17 cellular contexts compared by ENCODE assay signal in genomic region chr6:16103708-16104107, GRCh38.
"Had no signal": no experiment of that assay in that cellular context is flagged by ENCODE, and none has a peak within 500 bp of the region (broad histone marks: within the 10 kb centered on the region; RNA-seq: fewer than 3 reads in every experiment).

No MANE protein-coding gene starts in this region.

- H3K27ac Mint-ChIP-seq: activated CD4-positive, alpha-beta memory T cell treated with anti-CD3 and anti-CD28 coated beads, Interleukin-2, amount 10 ng/mL, durations not matched to agents 7 days and 5 days; activated CD4-positive, alpha-beta T cell treated with anti-CD3 and anti-CD28 coated beads for 36 hours; activated naive CD4-positive, alpha-beta T cell treated with anti-CD3 and anti-CD28 coated beads, Interleukin-2, amount 10 ng/mL, durations not matched to agents 7 days and 5 days; activated T-cell treated with anti-CD3 and anti-CD28 coated beads, Interleukin-2, amount 50 U/mL, for 24 hours; memory B cell; naive thymus-derived CD8-positive, alpha-beta T cell; stimulated activated naive CD8-positive, alpha-beta T cell treated with anti-CD3 and anti-CD28 coated beads, Interleukin-15, Interleukin-2, amounts not matched to agents 100 ng/mL and 50 ng/mL, for 24 hours; T-helper 1 cell treated with Interleukin-12 subunit alpha and Interleukin-12 subunit beta and Interleukin-4 antibody, amounts not matched to agents 30 μg/mL and 1 μg/mL, for 36 hours; type B pancreatic cell had no signal

- H3K27ac ChIP-seq: epithelial cell of prostate, hepatocyte, left ventricle myocardium inferior, right atrium auricular region, suprapubic skin had no signal

- H3K4me3 ChIP-seq: hepatocyte, left ventricle myocardium inferior, mucosa of descending colon, right atrium auricular region, suprapubic skin had no signal

- H3K4me3 Mint-ChIP-seq: activated CD4-positive, alpha-beta memory T cell treated with anti-CD3 and anti-CD28 coated beads, Interleukin-2, amount 10 ng/mL, durations not matched to agents 7 days and 5 days; activated CD4-positive, alpha-beta T cell treated with anti-CD3 and anti-CD28 coated beads for 36 hours; activated naive CD4-positive, alpha-beta T cell treated with anti-CD3 and anti-CD28 coated beads, Interleukin-2, amount 10 ng/mL, durations not matched to agents 7 days and 5 days; activated T-cell treated with anti-CD3 and anti-CD28 coated beads, Interleukin-2, amount 50 U/mL, for 24 hours; memory B cell; naive thymus-derived CD8-positive, alpha-beta T cell; stimulated activated naive CD8-positive, alpha-beta T cell treated with anti-CD3 and anti-CD28 coated beads, Interleukin-15, Interleukin-2, amounts not matched to agents 100 ng/mL and 50 ng/mL, for 24 hours; T-helper 1 cell treated with Interleukin-12 subunit alpha and Interleukin-12 subunit beta and Interleukin-4 antibody, amounts not matched to agents 30 μg/mL and 1 μg/mL, for 36 hours; type B pancreatic cell had no signal

- H3K36me3 ChIP-seq: left ventricle myocardium inferior, right atrium auricular region, suprapubic skin had no signal

- H2AFZ ChIP-seq: hepatocyte had no signal

- H3K36me3 Mint-ChIP-seq: activated naive CD4-positive, alpha-beta T cell treated with anti-CD3 and anti-CD28 coated beads, Interleukin-2, amount 10 ng/mL, durations not matched to agents 7 days and 5 days; type B pancreatic cell had no signal

- H3K79me2 ChIP-seq: hepatocyte had no signal

- H3K9me3 ChIP-seq: left ventricle myocardium inferior, mucosa of descending colon, right atrium auricular region, suprapubic skin had no signal

- H3K27me3 ChIP-seq: hepatocyte, right atrium auricular region, suprapubic skin had no signal

- DNase-seq: activated CD4-positive, alpha-beta memory T cell treated with anti-CD3 and anti-CD28 coated beads, Interleukin-2, amount 10 ng/mL, durations not matched to agents 7 days and 5 days; activated CD4-positive, alpha-beta T cell treated with anti-CD3 and anti-CD28 coated beads for 36 hours; activated naive CD4-positive, alpha-beta T cell treated with anti-CD3 and anti-CD28 coated beads, Interleukin-2, amount 10 ng/mL, durations not matched to agents 7 days and 5 days; activated T-cell treated with anti-CD3 and anti-CD28 coated beads, Interleukin-2, amount 50 U/mL, for 24 hours; islet precursor cell; left ventricle myocardium inferior; mucosa of descending colon; naive thymus-derived CD8-positive, alpha-beta T cell; nucleus accumbens had no signal

- ATAC-seq: activated CD4-positive, alpha-beta T cell treated with anti-CD3 and anti-CD28 coated beads for 36 hours; mucosa of descending colon; naive thymus-derived CD8-positive, alpha-beta T cell had no signal

- H3K4me1 Mint-ChIP-seq: activated CD4-positive, alpha-beta memory T cell treated with anti-CD3 and anti-CD28 coated beads, Interleukin-2, amount 10 ng/mL, durations not matched to agents 7 days and 5 days; activated CD4-positive, alpha-beta T cell treated with anti-CD3 and anti-CD28 coated beads for 36 hours; activated naive CD4-positive, alpha-beta T cell treated with anti-CD3 and anti-CD28 coated beads, Interleukin-2, amount 10 ng/mL, durations not matched to agents 7 days and 5 days; memory B cell had no signal

- H3K27me3 Mint-ChIP-seq: activated CD4-positive, alpha-beta memory T cell treated with anti-CD3 and anti-CD28 coated beads, Interleukin-2, amount 10 ng/mL, durations not matched to agents 7 days and 5 days; activated CD4-positive, alpha-beta T cell treated with anti-CD3 and anti-CD28 coated beads for 36 hours; activated T-cell treated with anti-CD3 and anti-CD28 coated beads, Interleukin-2, amount 50 U/mL, for 24 hours; memory B cell; naive thymus-derived CD8-positive, alpha-beta T cell; stimulated activated naive CD8-positive, alpha-beta T cell treated with anti-CD3 and anti-CD28 coated beads, Interleukin-15, Interleukin-2, amounts not matched to agents 100 ng/mL and 50 ng/mL, for 24 hours had no signal

- H3K4me2 ChIP-seq: hepatocyte had no signal
